In the genomic region with DNA sequence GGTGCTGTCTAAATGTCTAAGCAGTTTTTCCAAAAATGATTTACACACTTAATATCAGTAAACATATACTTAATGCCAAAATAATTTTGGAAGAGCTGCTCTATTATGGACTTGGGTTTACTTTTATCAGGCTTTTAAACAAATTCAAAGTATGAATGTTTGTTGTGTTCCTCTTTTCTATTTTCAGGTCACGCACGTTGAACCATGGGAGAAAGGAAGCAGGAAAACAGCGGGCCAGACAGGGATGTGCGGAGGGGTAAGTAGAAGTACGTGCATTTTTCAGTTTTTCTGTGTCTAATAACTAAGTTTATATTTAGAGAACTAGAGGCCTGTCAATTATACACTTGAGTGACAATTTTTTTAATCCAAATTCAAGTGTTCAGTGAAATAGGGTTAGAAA, we compare ENCODE assay signal across 1 cellular context.
TF ChIP-seq lines count a peak whose summit lies in the region.

No MANE protein-coding gene starts in this region.

TF ChIP-seq in GM12878, 131 proteins besides CTCF, POLR2A, EP300 and RAD21:
- TF ChIP-seq RBBP5 (conservative IDR thresholded peaks at IDR 0.05) (no peak), SPI1 (IDR thresholded peaks at IDR 0.05; ENCODE audit: borderline replicate concordance, insufficient read depth, low read depth, low read length) (peak; percentile 15; the same call in 1 of the 2 replicates)
